In the genomic region with DNA sequence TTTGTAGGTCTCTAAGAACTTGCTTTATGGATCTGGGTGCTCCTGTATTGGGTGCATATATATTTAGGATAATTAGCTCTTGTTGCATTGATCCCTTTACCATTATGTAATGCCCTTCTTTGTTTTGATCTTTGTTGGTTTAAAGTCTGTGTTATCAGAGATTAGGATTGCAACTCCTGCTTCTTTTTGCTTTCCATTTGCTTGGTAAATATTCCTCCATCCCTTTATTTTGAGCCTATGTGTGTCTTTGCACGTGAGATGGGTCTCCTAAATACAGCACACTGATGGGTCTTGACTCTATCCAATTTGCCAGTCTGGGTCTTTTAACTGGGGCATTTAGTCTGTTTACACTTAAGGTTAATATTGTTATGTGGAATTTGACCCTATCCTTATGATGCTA, we compare ENCODE assay signal across 6 cellular contexts. TPM values are rescaled to one million over a fixed set of nuclear protein-coding genes. Genes with fewer than 3 reads are reported as not detected.
"Had no signal": no experiment of that assay in that cellular context is flagged by ENCODE, and none has a peak within 500 bp of the region (broad histone marks: within the 10 kb centered on the region; RNA-seq: fewer than 3 reads in every experiment).

No MANE protein-coding gene starts in this region.

RNA-seq across cellular contexts. Expression of a gene that starts 57.2 kb away (rescaled TPM):
- total RNA-seq: OCI-LY7, PC-3, PC-9, RPMI7951, SJSA1, SK-MEL-5 had no signal
